Comparison of ENCODE assay signal across 8 cellular contexts in genomic region chrX:132216806-132217202, GRCh38. TPM values are rescaled to one million over a fixed set of nuclear protein-coding genes. Genes with fewer than 3 reads are reported as not detected.
DNase-seq lines count a peak whose midpoint lies in the region; ATAC-seq, FAIRE-seq and TF ChIP-seq lines count a peak whose summit lies in the region.

No MANE protein-coding gene starts in this region.

- H3K4me3 ChIP-seq in skin epidermis: peak overlapping the region; percentile 56 to 83 (median 69)

- POLR2A ChIA-PET in activated CD8-positive, alpha-beta T cell treated with anti-CD3 and anti-CD28 coated beads, Interleukin-2, amount 10 ng/mL, durations not matched to agents 7 days and 5 days (lab: Charles Lee): no interaction called here

- H3K36me3 Mint-ChIP-seq in activated CD8-positive, alpha-beta memory T cell treated with anti-CD3 and anti-CD28 coated beads, Interleukin-2, amount 10 ng/mL, durations not matched to agents 7 days and 5 days: peaks cover 19% of the 10 kb centered on the region
- peaks cover 28% of the 10 kb centered on the region for H3K36me3 Mint-ChIP-seq in activated CD8-positive, alpha-beta T cell treated with anti-CD3 and anti-CD28 coated beads, Interleukin-2, amount 10 ng/mL, durations not matched to agents 7 days and 5 days (ENCODE audit: low read depth)
- no peaks in the 10 kb centered on the region for H3K36me3 Mint-ChIP-seq in glutamatergic neuron (ENCODE audit: unreplicated experiment)

- peaks cover 32% of the 10 kb centered on the region for H3K4me1 Mint-ChIP-seq in activated CD8-positive, alpha-beta memory T cell treated with anti-CD3 and anti-CD28 coated beads, Interleukin-2, amount 10 ng/mL, durations not matched to agents 7 days and 5 days
- peaks cover 25% of the 10 kb centered on the region for H3K4me1 Mint-ChIP-seq in activated CD8-positive, alpha-beta T cell treated with anti-CD3 and anti-CD28 coated beads, Interleukin-2, amount 10 ng/mL, durations not matched to agents 7 days and 5 days (ENCODE audit: low read depth)
- H3K4me1 Mint-ChIP-seq in glutamatergic neuron (ENCODE audit: low read depth, unreplicated experiment): peaks cover 3% of the 10 kb centered on the region

- CTCF ChIA-PET in activated CD8-positive, alpha-beta memory T cell treated with anti-CD3 and anti-CD28 coated beads, Interleukin-2, amount 10 ng/mL, durations not matched to agents 7 days and 5 days (lab: Charles Lee): interaction anchor here (2.0 kb wide), 1 partner anchor 125 kb away, joined by 7 read pairs; no protein-coding TSS in a partner anchor
- CTCF ChIA-PET in activated CD8-positive, alpha-beta T cell treated with anti-CD3 and anti-CD28 coated beads, Interleukin-2, amount 10 ng/mL, durations not matched to agents 7 days and 5 days (lab: Charles Lee): no interaction called here

- H3K9me3 Mint-ChIP-seq in activated CD8-positive, alpha-beta memory T cell treated with anti-CD3 and anti-CD28 coated beads, Interleukin-2, amount 10 ng/mL, durations not matched to agents 7 days and 5 days (ENCODE audit: low read depth): no peaks in the 10 kb centered on the region
- no peaks in the 10 kb centered on the region for H3K9me3 Mint-ChIP-seq in activated CD8-positive, alpha-beta T cell treated with anti-CD3 and anti-CD28 coated beads, Interleukin-2, amount 10 ng/mL, durations not matched to agents 7 days and 5 days (ENCODE audit: insufficient read depth)
- peaks cover 4% of the 10 kb centered on the region for H3K9me3 Mint-ChIP-seq in glutamatergic neuron (ENCODE audit: unreplicated experiment)

- no peaks in the 10 kb centered on the region for H3K27me3 Mint-ChIP-seq in activated CD8-positive, alpha-beta memory T cell treated with anti-CD3 and anti-CD28 coated beads, Interleukin-2, amount 10 ng/mL, durations not matched to agents 7 days and 5 days
- no peaks in the 10 kb centered on the region for H3K27me3 Mint-ChIP-seq in activated CD8-positive, alpha-beta T cell treated with anti-CD3 and anti-CD28 coated beads, Interleukin-2, amount 10 ng/mL, durations not matched to agents 7 days and 5 days (ENCODE audit: low read depth)
- H3K27me3 Mint-ChIP-seq in glutamatergic neuron (ENCODE audit: unreplicated experiment): no peaks in the 10 kb centered on the region

- H3K27ac ChIP-seq in skin epidermis: peak overlapping the region; percentile 22 to 100 (median 98)

- peak overlapping the region; percentile 90 for H3K4me3 Mint-ChIP-seq in activated CD8-positive, alpha-beta memory T cell treated with anti-CD3 and anti-CD28 coated beads, Interleukin-2, amount 10 ng/mL, durations not matched to agents 7 days and 5 days
- peak overlapping the region; percentile 91 for H3K4me3 Mint-ChIP-seq in activated CD8-positive, alpha-beta T cell treated with anti-CD3 and anti-CD28 coated beads, Interleukin-2, amount 10 ng/mL, durations not matched to agents 7 days and 5 days
- H3K4me3 Mint-ChIP-seq in glutamatergic neuron (ENCODE audit: unreplicated experiment): peak overlapping the region; percentile 90

- TF ChIP-seq CTCF in glutamatergic neuron (IDR thresholded peaks at IDR 0.05; ENCODE audit: partially characterized antibody, unreplicated experiment): no peak

- no peak for TF ChIP-seq POLR2A in GM18505 (IDR thresholded peaks at IDR 0.05; ENCODE audit: borderline replicate concordance, extremely low read depth, insufficient read depth, insufficient read length)

- peak; percentile 47 for DNase-seq in activated CD8-positive, alpha-beta memory T cell treated with anti-CD3 and anti-CD28 coated beads, Interleukin-2, amount 10 ng/mL, durations not matched to agents 7 days and 5 days
- DNase-seq in activated CD8-positive, alpha-beta memory T cell treated with anti-CD3 and anti-CD28 coated beads for 24 hours: no peak
- peak; percentile 35 for DNase-seq in activated CD8-positive, alpha-beta T cell treated with anti-CD3 and anti-CD28 coated beads, Interleukin-2, amount 10 ng/mL, durations not matched to agents 7 days and 5 days
- DNase-seq in glutamatergic neuron (no peak), urothelium cell line (ENCODE audit: low spot score) (no peak)

- peak; percentile 42 for ATAC-seq in activated CD8-positive, alpha-beta memory T cell treated with anti-CD3 and anti-CD28 coated beads, Interleukin-2, amount 10 ng/mL, durations not matched to agents 7 days and 5 days
- ATAC-seq in HG03460 (IDR thresholded peaks at IDR 0.05; ENCODE audit: unreplicated experiment) (peak; percentile 9), GM18505 (IDR thresholded peaks at IDR 0.05; ENCODE audit: unreplicated experiment) (no peak)
- peak; percentile 35 for ATAC-seq in activated CD8-positive, alpha-beta T cell treated with anti-CD3 and anti-CD28 coated beads, Interleukin-2, amount 10 ng/mL, durations not matched to agents 7 days and 5 days

- peak overlapping the region; percentile 95 for H3K27ac Mint-ChIP-seq in activated CD8-positive, alpha-beta memory T cell treated with anti-CD3 and anti-CD28 coated beads, Interleukin-2, amount 10 ng/mL, durations not matched to agents 7 days and 5 days
- peak overlapping the region; percentile 93 for H3K27ac Mint-ChIP-seq in activated CD8-positive, alpha-beta T cell treated with anti-CD3 and anti-CD28 coated beads, Interleukin-2, amount 10 ng/mL, durations not matched to agents 7 days and 5 days
- peak overlapping the region; percentile 66 for H3K27ac Mint-ChIP-seq in glutamatergic neuron (ENCODE audit: unreplicated experiment)

- FAIRE-seq in urothelium cell line (lab: Jason Lieb, UNC): no peak

RNA-seq across cellular contexts. Expression of gene RAP2C, which starts 2.4 kb away (rescaled TPM):
- 10 to 100 TPM; 32.5 to 39.7 TPM for total RNA-seq in activated CD8-positive, alpha-beta memory T cell treated with anti-CD3 and anti-CD28 coated beads, Interleukin-2, amount 10 ng/mL, durations not matched to agents 7 days and 5 days
- total RNA-seq in activated CD8-positive, alpha-beta T cell treated with anti-CD3 and anti-CD28 coated beads, Interleukin-2, amount 10 ng/mL, durations not matched to agents 7 days and 5 days: 10 to 100 TPM; 27.4 to 32.2 TPM
- total RNA-seq in glutamatergic neuron (ENCODE audit: unreplicated experiment): 22.2 TPM

Comparison
In these comparisons a context has a peak if more than half of its experiments do, and no peak if none do; other contexts are left out.
1. DNase-seq: peak in activated CD8-positive, alpha-beta memory T cell treated with anti-CD3 and anti-CD28 coated beads, Interleukin-2, amount 10 ng/mL, durations not matched to agents 7 days and 5 days (single experiment) and activated CD8-positive, alpha-beta T cell treated with anti-CD3 and anti-CD28 coated beads, Interleukin-2, amount 10 ng/mL, durations not matched to agents 7 days and 5 days (single experiment); none in activated CD8-positive, alpha-beta memory T cell treated with anti-CD3 and anti-CD28 coated beads for 24 hours (single experiment), glutamatergic neuron (single experiment) and urothelium cell line (single experiment).
2. Peak in every context shown above with its lines, with median percentiles within 50 percentile points of each other: H3K27ac Mint-ChIP-seq and H3K4me3 Mint-ChIP-seq.